ENCODE assay signal across 8 cellular contexts in genomic region chr11:93529707-93530467, GRCh38. TPM values are rescaled to one million over a fixed set of nuclear protein-coding genes. Genes with fewer than 3 reads are reported as not detected.
A peak's percentile ranks its signal among the peaks of the same experiment; 100 is the strongest.
DNase-seq lines count a peak whose midpoint lies in the region; ATAC-seq and TF ChIP-seq lines count a peak whose summit lies in the region.

No MANE protein-coding gene starts in this region.

- H3K36me3 Mint-ChIP-seq in naive thymus-derived CD8-positive, alpha-beta T cell: no peaks in the 10 kb centered on the region

- peak; percentile 28 for DNase-seq in brain microvascular endothelial cell
- no peak for DNase-seq in naive thymus-derived CD8-positive, alpha-beta T cell
- DNase-seq in GM10248 (ENCODE audit: extremely low spot score): no peak
- DNase-seq in activated CD4-positive, alpha-beta T cell treated with anti-CD3 and anti-CD28 coated beads for 1 hour: no peak
- DNase-seq in activated effector memory CD4-positive, alpha-beta T cell treated with Interleukin-2 at 50 U/mL for 16 hours: no peak
- no peak for DNase-seq in MG63

- CTCF ChIA-PET in GM10248 (lab: Yijun Ruan, JAX): interaction anchor here (1.0 to 3.8 kb wide), 6 partner anchors 10 to 295 kb away, joined by 3 to 27 read pairs (median 4); no protein-coding TSS in a partner anchor

- in situ Hi-C loops in brain microvascular endothelial cell (cut with HindIII; ENCODE audit: low pct_ligation_motif_present, low sequenced_read_pairs): no loop called here

- H3K27me3 Mint-ChIP-seq in naive thymus-derived CD8-positive, alpha-beta T cell: peaks cover 0 to 4% (median 0%) of the 10 kb centered on the region in 5 donors

- ATAC-seq in GM18505 (IDR thresholded peaks at IDR 0.05; ENCODE audit: unreplicated experiment): peak; percentile 38
- peak; percentile 36 for ATAC-seq in HG02938 (IDR thresholded peaks at IDR 0.05; ENCODE audit: unreplicated experiment)
- peak in 1 of 2 donors; percentile 23 for ATAC-seq in naive thymus-derived CD8-positive, alpha-beta T cell

- H3K36me3 ChIP-seq in brain microvascular endothelial cell (replicated peaks): no peaks in the 10 kb centered on the region
- no peaks in the 10 kb centered on the region for H3K36me3 ChIP-seq in MG63

- H3K4me3 Mint-ChIP-seq in naive thymus-derived CD8-positive, alpha-beta T cell: no peak overlapping the region

- no peaks in the 10 kb centered on the region for H3K9me3 Mint-ChIP-seq in naive thymus-derived CD8-positive, alpha-beta T cell

- no peak for TF ChIP-seq CTCF in brain microvascular endothelial cell (IDR thresholded peaks at IDR 0.05; ENCODE audit: low read depth, low read length, missing control alignments)
- no peak for TF ChIP-seq CTCF in GM10248 (IDR thresholded peaks at IDR 0.05; ENCODE audit: control extremely low read depth, extremely low read depth, low read depth, missing control alignments)

- H3K27ac ChIP-seq in brain microvascular endothelial cell: peak overlapping the region; percentile 12

- H3K27ac Mint-ChIP-seq in naive thymus-derived CD8-positive, alpha-beta T cell: peak overlapping the region in 7 of 10 donors; percentile 14 to 85 (median 51)

- no peak for TF ChIP-seq POLR2A in GM18505 (IDR thresholded peaks at IDR 0.05; ENCODE audit: borderline replicate concordance, extremely low read depth, insufficient read depth, insufficient read length)

- no peaks in the 10 kb centered on the region for H3K9me3 ChIP-seq in MG63

- H3K27me3 ChIP-seq in brain microvascular endothelial cell (replicated peaks) (no peaks in the 10 kb centered on the region), MG63 (no peaks in the 10 kb centered on the region)

- H3K4me1 Mint-ChIP-seq in naive thymus-derived CD8-positive, alpha-beta T cell: peaks cover 15 to 64% (median 20%) of the 10 kb centered on the region in 4 donors

- H3K4me3 ChIP-seq in brain microvascular endothelial cell (ENCODE audit: low read depth, low read length): no peak overlapping the region
- H3K4me3 ChIP-seq in MG63: no peak overlapping the region

- POLR2A ChIA-PET in naive thymus-derived CD8-positive, alpha-beta T cell (lab: Charles Lee): no interaction called here
- POLR2A ChIA-PET in GM10248 (lab: Yijun Ruan, JAX): interaction anchor here (0.7 to 1.7 kb wide), 2 partner anchors 12 to 1027 kb away, joined by 3 to 6 read pairs; no protein-coding TSS in a partner anchor

RNA-seq across cellular contexts. Expression of gene SMCO4, which starts 13.3 kb away (rescaled TPM):
- under 1 TPM in 1 of 2 experiments, not detected in 1; 0.99 TPM for total RNA-seq in naive thymus-derived CD8-positive, alpha-beta T cell
- polyA plus RNA-seq in naive thymus-derived CD8-positive, alpha-beta T cell: 1 to 10 TPM in 1 of 3 donors, under 1 TPM in 1, not detected in 1; 0.99 to 1.8 TPM
- 11.4 and 20.5 TPM in 2 replicates for total RNA-seq in MG63 (2014; rRNA removed; shearing (Covaris generic); ENCODE audit: low replicate concordance)
